In the genomic region with DNA sequence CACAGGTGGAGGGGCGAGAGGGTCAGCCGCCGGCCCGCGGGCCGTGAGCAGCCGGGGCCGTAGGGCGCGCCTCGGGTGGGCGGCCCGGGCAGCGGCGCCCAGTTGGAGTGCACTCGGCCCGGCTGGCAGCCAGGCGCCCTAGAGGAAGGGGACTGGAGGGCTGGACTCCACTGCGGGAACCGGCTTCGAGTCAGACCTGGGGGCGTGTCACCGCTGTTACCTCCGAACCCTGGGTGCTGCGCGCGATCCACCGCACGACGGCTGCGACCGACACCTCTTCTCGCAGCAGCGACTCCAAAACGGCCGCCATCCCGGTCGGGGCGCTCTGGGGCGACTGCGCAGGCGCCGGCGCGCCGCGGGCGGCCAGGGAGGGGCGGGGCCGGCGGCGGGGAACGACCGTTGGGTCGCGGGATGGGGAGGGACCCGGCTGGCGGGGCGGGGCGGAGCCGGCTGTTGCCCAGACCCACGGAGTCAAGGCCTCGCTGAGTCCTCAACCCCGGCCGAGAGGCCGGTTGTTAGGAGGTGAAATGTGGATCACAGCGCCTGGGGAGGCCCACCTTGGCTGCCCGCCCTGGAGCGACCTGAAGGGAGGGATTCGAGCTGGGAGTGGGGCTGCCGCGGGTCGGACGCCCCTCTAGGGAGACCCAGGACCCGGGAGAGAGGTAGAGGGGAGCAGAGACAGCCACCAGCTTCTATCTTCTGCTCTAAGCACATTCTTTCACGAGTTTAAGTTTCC, we compare ENCODE assay signal across 8 cellular contexts. TPM values are rescaled to one million over a fixed set of nuclear protein-coding genes. Genes with fewer than 3 reads are reported as not detected.
DNase-seq lines count a peak whose midpoint lies in the region; ATAC-seq and TF ChIP-seq lines count a peak whose summit lies in the region.

Gene CDAN1, minus strand, starts transcription at position 336 of the 736 bp plus-strand sequence. Its CDS starts 26 bp downstream, at position 310.

- H3K27me3 Mint-ChIP-seq in CD4-positive, alpha-beta T cell, result no peaks in the 10 kb centered on the region
- no peaks in the 10 kb centered on the region for H3K27me3 Mint-ChIP-seq in activated CD8-positive, alpha-beta memory T cell treated with anti-CD3 and anti-CD28 coated beads, Interleukin-2, amount 10 ng/mL, durations not matched to agents 7 days and 5 days
- no peaks in the 10 kb centered on the region for H3K27me3 Mint-ChIP-seq in endodermal cell (ENCODE audit: insufficient read depth)

- H3K36me3 ChIP-seq in NT2/D1 (ENCODE audit: insufficient read depth, insufficient read length, low read length) (peaks cover 37% of the 10 kb centered on the region), endodermal cell (ENCODE audit: control insufficient read depth, insufficient read depth, low read length) (peaks cover 34% of the 10 kb centered on the region)

- peak within 1 kb of the TSS; percentile 88 for H3K27ac Mint-ChIP-seq in CD4-positive, alpha-beta T cell
- H3K27ac Mint-ChIP-seq in activated CD8-positive, alpha-beta memory T cell treated with anti-CD3 and anti-CD28 coated beads, Interleukin-2, amount 10 ng/mL, durations not matched to agents 7 days and 5 days, result peak within 1 kb of the TSS; percentile 79
- H3K27ac Mint-ChIP-seq in endodermal cell, result peak within 1 kb of the TSS; percentile 88

- peak within 1 kb of the TSS; percentile 81 for H3K4me3 ChIP-seq in NT2/D1 (ENCODE audit: insufficient read length, low read depth)
- H3K4me3 ChIP-seq in endodermal cell (ENCODE audit: low read length), result peak within 1 kb of the TSS; percentile 84

- 0 to 1% methylated on average over 13 to 76 of the region's 76 CpGs for WGBS in endodermal cell (ENCODE audit: insufficient coverage in 1 of 2, insufficient read length in 1 of 2), 2 experiments

- peak; percentile 91 for ATAC-seq in CD4-positive, alpha-beta T cell (ENCODE audit: poor library complexity)
- ATAC-seq in GM19455 (IDR thresholded peaks at IDR 0.05; ENCODE audit: unreplicated experiment), result peak; percentile 88
- ATAC-seq in activated CD8-positive, alpha-beta memory T cell treated with anti-CD3 and anti-CD28 coated beads, Interleukin-2, amount 10 ng/mL, durations not matched to agents 7 days and 5 days, result peak; percentile 96

- no peaks in the 10 kb centered on the region for H3K9me3 Mint-ChIP-seq in CD4-positive, alpha-beta T cell
- no peaks in the 10 kb centered on the region for H3K9me3 Mint-ChIP-seq in activated CD8-positive, alpha-beta memory T cell treated with anti-CD3 and anti-CD28 coated beads, Interleukin-2, amount 10 ng/mL, durations not matched to agents 7 days and 5 days (ENCODE audit: low read depth)
- no peaks in the 10 kb centered on the region for H3K9me3 Mint-ChIP-seq in endodermal cell

- no peaks in the 10 kb centered on the region for H3K4me1 ChIP-seq in NT2/D1 (ENCODE audit: insufficient read depth, insufficient read length)
- peaks cover 4% of the 10 kb centered on the region for H3K4me1 ChIP-seq in endodermal cell (ENCODE audit: control insufficient read depth, insufficient read depth, low read length)

- H3K36me3 Mint-ChIP-seq in CD4-positive, alpha-beta T cell (ENCODE audit: low read depth), result peaks cover 30% of the 10 kb centered on the region
- H3K36me3 Mint-ChIP-seq in activated CD8-positive, alpha-beta memory T cell treated with anti-CD3 and anti-CD28 coated beads, Interleukin-2, amount 10 ng/mL, durations not matched to agents 7 days and 5 days, result peaks cover 7% of the 10 kb centered on the region
- H3K36me3 Mint-ChIP-seq in endodermal cell (ENCODE audit: low read depth), result peaks cover 25% of the 10 kb centered on the region

- H3K4me3 Mint-ChIP-seq in CD4-positive, alpha-beta T cell, result peak within 1 kb of the TSS; percentile 93
- peak within 1 kb of the TSS; percentile 75 for H3K4me3 Mint-ChIP-seq in activated CD8-positive, alpha-beta memory T cell treated with anti-CD3 and anti-CD28 coated beads, Interleukin-2, amount 10 ng/mL, durations not matched to agents 7 days and 5 days
- H3K4me3 Mint-ChIP-seq in endodermal cell, result peak within 1 kb of the TSS; percentile 68

- no peaks in the 10 kb centered on the region for H3K27me3 ChIP-seq in CD4-positive, alpha-beta T cell (ENCODE audit: control insufficient read depth, insufficient read depth, low read length)
- H3K27me3 ChIP-seq in NT2/D1 (ENCODE audit: insufficient read depth, insufficient read length) (no peaks in the 10 kb centered on the region), endodermal cell (ENCODE audit: control insufficient read depth, insufficient read depth, low read length, poor library complexity, severe bottlenecking) (no peaks in the 10 kb centered on the region)

- CTCF ChIA-PET in CD4-positive, alpha-beta T cell (lab: Charles Lee), result interaction anchor here (0.8 to 0.9 kb wide), 2 partner anchors 96 to 183 kb away, joined by 3 read pairs; no protein-coding TSS in a partner anchor
- CTCF ChIA-PET in activated CD8-positive, alpha-beta memory T cell treated with anti-CD3 and anti-CD28 coated beads, Interleukin-2, amount 10 ng/mL, durations not matched to agents 7 days and 5 days (lab: Charles Lee), result interaction anchor here (0.9 to 2.3 kb wide), 5 partner anchors 15 to 189 kb away, joined by 3 to 15 read pairs (median 4); no protein-coding TSS in a partner anchor

- intact Hi-C loops in CD4-positive, alpha-beta T cell (cut with DNase I, micrococcal nuclease), result loop anchor here (2.0 to 10.0 kb wide), 7 partner anchors 160 to 765 kb away; partner anchors contain the start of genes TTBK2 (in 2 of the 2), EHD4 (in 1 of the 2), GANC (in 1 of the 2) and LCMT2 (in 1 of the 2)

- H3K9ac ChIP-seq in NT2/D1 (ENCODE audit: insufficient read length, low read depth) (peak within 1 kb of the TSS; percentile 94), endodermal cell (ENCODE audit: extremely low read depth, low read length, poor library complexity, severe bottlenecking) (peak within 1 kb of the TSS; percentile 71)

- peaks cover 18% of the 10 kb centered on the region for H3K4me1 Mint-ChIP-seq in CD4-positive, alpha-beta T cell (ENCODE audit: low read depth)
- H3K4me1 Mint-ChIP-seq in activated CD8-positive, alpha-beta memory T cell treated with anti-CD3 and anti-CD28 coated beads, Interleukin-2, amount 10 ng/mL, durations not matched to agents 7 days and 5 days, result peaks cover 19% of the 10 kb centered on the region
- H3K4me1 Mint-ChIP-seq in endodermal cell, result peaks cover 6% of the 10 kb centered on the region

- POLR2A ChIA-PET in CD4-positive, alpha-beta T cell (lab: Charles Lee), result interaction anchor here (1.0 kb wide), 1 partner anchor 182 kb away, joined by 3 read pairs; no protein-coding TSS in a partner anchor

- H3K27ac ChIP-seq in CD4-positive, alpha-beta T cell (ENCODE audit: low read depth, low read length), result peak within 1 kb of the TSS; percentile 64
- H3K27ac ChIP-seq in endodermal cell (ENCODE audit: low read depth, low read length), result peak within 1 kb of the TSS; percentile 70

- DNase-seq in CD4-positive, alpha-beta T cell, result peak; percentile 84 to 97 (median 90)
- DNase-seq in HPDE6-E6E7 (ENCODE audit: extremely low spot score), result peak; percentile 97
- peak; percentile 43 for DNase-seq in NT2/D1 (ENCODE audit: low read depth, low spot score)
- DNase-seq in activated CD8-positive, alpha-beta memory T cell treated with anti-CD3 and anti-CD28 coated beads, Interleukin-2, amount 10 ng/mL, durations not matched to agents 7 days and 5 days, result peak; percentile 94
- DNase-seq in endodermal cell, result peak; percentile 97
- peak; percentile 99 for DNase-seq in mesenteric fat pad (ENCODE audit: low spot score)
- DNase-seq in stimulated activated CD8-positive, alpha-beta memory T cell treated with anti-CD3 and anti-CD28 coated beads, Interleukin-12 subunit alpha, Interleukin-12 subunit beta, amount 100 ng/mL, for 4 hours (ENCODE audit: low read depth), result peak; percentile 92

- no peak for TF ChIP-seq CTCF in CD4-positive, alpha-beta T cell (IDR thresholded peaks at IDR 0.05)
- no peak for TF ChIP-seq CTCF in endodermal cell (conservative IDR thresholded peaks at IDR 0.05)

- H3K9me3 ChIP-seq in CD4-positive, alpha-beta T cell (ENCODE audit: control insufficient read depth, low read length), result no peaks in the 10 kb centered on the region
- no peaks in the 10 kb centered on the region for H3K9me3 ChIP-seq in NT2/D1 (ENCODE audit: insufficient read depth, low read length)
- H3K9me3 ChIP-seq in endodermal cell (ENCODE audit: control insufficient read depth, low read length), result no peaks in the 10 kb centered on the region

RNA-seq across cellular contexts. Expression of gene CDAN1, which starts in this region (rescaled TPM):
- total RNA-seq in CD4-positive, alpha-beta T cell, result 10 to 100 TPM; 23.2 to 24.7 TPM
- total RNA-seq in activated CD8-positive, alpha-beta memory T cell treated with anti-CD3 and anti-CD28 coated beads, Interleukin-2, amount 10 ng/mL, durations not matched to agents 7 days and 5 days, result 10 to 100 TPM; 29.0 to 39.2 TPM
- total RNA-seq in endodermal cell, result 10 to 100 TPM; 26.5 to 38.2 TPM
- 14.9 TPM for polyA plus RNA-seq in endodermal cell (2013, experiment 1 of 2)
- polyA plus RNA-seq in endodermal cell (2013, experiment 2 of 2), result 12.8 TPM
- 9.1 TPM for total RNA-seq in mesenteric fat pad

Comparison
In these comparisons a context has a peak if more than half of its experiments do, and no peak if none do; other contexts are left out.
1. Peak in every context shown above with its lines: DNase-seq, ATAC-seq, H3K4me3 ChIP-seq and H3K27ac ChIP-seq.
2. DNase-seq: peak in every context shown above with its lines; median percentile 99 in mesenteric fat pad; 97 in HPDE6-E6E7; 97 in endodermal cell; 94 in activated CD8-positive, alpha-beta memory T cell treated with anti-CD3 and anti-CD28 coated beads, Interleukin-2, amount 10 ng/mL, durations not matched to agents 7 days and 5 days; 92 in stimulated activated CD8-positive, alpha-beta memory T cell treated with anti-CD3 and anti-CD28 coated beads, Interleukin-12 subunit alpha, Interleukin-12 subunit beta, amount 100 ng/mL, for 4 hours; 90 in CD4-positive, alpha-beta T cell; 43 in NT2/D1.